Comparison of ENCODE assay signal across 8 cellular contexts in genomic region chr16:29816694-29817441, GRCh38. TPM values are rescaled to one million over a fixed set of nuclear protein-coding genes. Genes with fewer than 3 reads are reported as not detected.
A peak's percentile ranks its signal among the peaks of the same experiment; 100 is the strongest.
DNase-seq lines count a peak whose midpoint lies in the region; ATAC-seq, FAIRE-seq and TF ChIP-seq lines count a peak whose summit lies in the region.

No MANE protein-coding gene starts in this region.

- FAIRE-seq in GM12892 (lab: Jason Lieb, UNC): peak; percentile 67

- H3K27me3 ChIP-seq in NT2/D1 (ENCODE audit: insufficient read depth, insufficient read length): no peaks in the 10 kb centered on the region

- in situ Hi-C loops in ACHN (cut with HindIII; ENCODE audit: low pct_ligation_motif_present, low pct_unique_long_range_greater_than_20kb, low sequenced_read_pairs): no loop called here

- H3K4me1 ChIP-seq in NT2/D1 (ENCODE audit: insufficient read depth, insufficient read length): peaks cover 34% of the 10 kb centered on the region

- DNase-seq in ACHN (peak; percentile 80), GM12892 (ENCODE audit: insufficient read length) (peak; percentile 62), NT2/D1 (ENCODE audit: low read depth, low spot score) (no peak), germinal center (ENCODE audit: low spot score) (peak; percentile 59), occipital lobe (lab: John Stamatoyannopoulos, UW) (peak; percentile 41), GOT3 (lab: John Stamatoyannopoulos, UW) (no peak)
- DNase-seq in activated effector memory CD4-positive, alpha-beta T cell treated with Interleukin-2 at 50 U/mL for 16 hours: peak; percentile 44

- peak; percentile 1 for ATAC-seq in HG03103 (IDR thresholded peaks at IDR 0.05; ENCODE audit: low read depth, unreplicated experiment)

- H3K9me3 ChIP-seq in NT2/D1 (ENCODE audit: insufficient read depth, low read length): no peaks in the 10 kb centered on the region

- H3K36me3 ChIP-seq in NT2/D1 (ENCODE audit: insufficient read depth, insufficient read length, low read length): peaks cover 38% of the 10 kb centered on the region

- TF ChIP-seq POLR2A in GM12892 (IDR thresholded peaks at IDR 0.05; ENCODE audit: low read depth, low read length): no peak

- H3K9ac ChIP-seq in NT2/D1 (ENCODE audit: insufficient read length, low read depth): peak overlapping the region; percentile 99

- H3K4me3 ChIP-seq in NT2/D1 (ENCODE audit: insufficient read length, low read depth): peak overlapping the region; percentile 92

RNA-seq across cellular contexts. Expression of gene PAGR1, which starts 0.9 kb away (rescaled TPM):
- 8.8 TPM for polyA plus RNA-seq in GM12892 (2012; ENCODE audit: missing spikeins)
- 10.8 TPM for total RNA-seq in occipital lobe

RNA-seq across cellular contexts. Expression of gene MVP, which starts 3.4 kb away (rescaled TPM):
- 53.0 TPM for polyA plus RNA-seq in GM12892 (2012; ENCODE audit: missing spikeins)
- total RNA-seq in occipital lobe: 6.1 TPM

RNA-seq across cellular contexts. Expression of gene PRRT2, which starts 4.9 kb away (rescaled TPM):
- polyA plus RNA-seq in GM12892 (2012; ENCODE audit: missing spikeins): 0.98 TPM
- 20.6 TPM for total RNA-seq in occipital lobe

RNA-seq across cellular contexts. Expression of gene MAZ, which starts 10.5 kb away (rescaled TPM):
- 133 TPM for polyA plus RNA-seq in GM12892 (2012; ENCODE audit: missing spikeins)
- total RNA-seq in occipital lobe: 271 TPM

RNA-seq across cellular contexts. Expression of gene KIF22, which starts 26.3 kb away (rescaled TPM):
- polyA plus RNA-seq in GM12892 (2012; ENCODE audit: missing spikeins): 43.2 TPM
- 35.7 TPM for total RNA-seq in occipital lobe

Comparison
In these comparisons a context has a peak if more than half of its experiments do, and no peak if none do; other contexts are left out.
1. DNase-seq: peak in ACHN (single experiment), GM12892 (single experiment), activated effector memory CD4-positive, alpha-beta T cell treated with Interleukin-2 at 50 U/mL for 16 hours (single experiment), germinal center (single experiment) and occipital lobe (single experiment); none in NT2/D1 (single experiment) and GOT3 (single experiment).